Comparison of ENCODE assay signal across 10 cellular contexts in the genomic region with DNA sequence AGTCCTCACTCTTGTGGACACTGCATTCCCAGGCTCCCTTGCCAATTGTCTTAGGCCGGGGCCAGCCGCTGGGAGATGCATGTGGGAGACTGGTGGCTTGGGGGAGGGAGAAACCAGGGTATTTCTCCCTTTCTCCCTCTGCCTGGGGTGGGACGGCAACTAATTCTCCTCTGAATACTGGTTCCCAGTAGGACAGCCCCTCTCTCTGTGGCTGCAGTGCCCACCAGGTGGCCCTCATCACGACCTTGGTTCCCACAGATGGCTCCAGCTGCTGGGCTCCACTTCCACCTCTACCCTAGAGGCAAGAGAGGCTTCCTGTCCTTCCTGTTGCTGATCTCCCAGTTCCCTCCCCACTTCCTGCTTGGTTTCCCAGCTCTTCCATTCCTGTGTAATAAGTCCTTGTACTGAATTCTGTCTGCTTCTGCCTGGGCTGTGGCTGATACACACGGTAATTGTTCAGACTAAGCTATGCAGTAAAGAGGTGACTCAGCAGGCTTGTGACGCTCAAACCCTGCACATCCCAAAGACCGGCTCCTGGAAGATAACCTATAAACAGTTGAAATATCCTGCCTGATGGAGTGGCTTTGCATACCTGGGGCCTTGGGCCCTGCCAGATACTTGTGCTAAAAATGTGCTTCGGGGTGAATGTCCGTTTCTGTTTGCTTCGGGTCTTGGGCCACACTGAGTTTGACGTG. TPM values are rescaled to one million over a fixed set of nuclear protein-coding genes. Genes with fewer than 3 reads are reported as not detected.
DNase-seq lines count a peak whose midpoint lies in the region; ATAC-seq lines count a peak whose summit lies in the region.
"Had no signal": no experiment of that assay in that cellular context is flagged by ENCODE, and none has a peak within 500 bp of the region (broad histone marks: within the 10 kb centered on the region; RNA-seq: fewer than 3 reads in every experiment).

No MANE protein-coding gene starts in this region.

- H3K4me3 ChIP-seq in skin epidermis = no peak overlapping the region

- in situ Hi-C loops in SK-MEL-5 (cut with HindIII; ENCODE audit: low pct_unique_long_range_greater_than_20kb, low sequenced_read_pairs) = no loop called here

- DNase-seq in NOMO-1 treated with DMSO at 0.1 percent for 48 hours (lab: John Stamatoyannopoulos, UW; ENCODE audit: unreplicated experiment) = peak; percentile 35
- DNase-seq in NOMO-1 (lab: John Stamatoyannopoulos, UW; ENCODE audit: unreplicated experiment in 2 of 2) = no peak
- peak; percentile 69 for DNase-seq in SK-MEL-5 (ENCODE audit: low read depth, low spot score)
- DNase-seq in glomerular endothelial cell (ENCODE audit: extremely low read depth, low read depth, low spot score) = peak; percentile 12
- no peak for DNase-seq in OCI-M2 (lab: John Stamatoyannopoulos, UW; ENCODE audit: unreplicated experiment)
- DNase-seq in stimulated activated CD4-positive, alpha-beta T cell treated with anti-CD3 and anti-CD28 coated beads, Interleukin-2, amount 100 ng/mL, for 24 hours = no peak
- DNase-seq: activated T-cell treated with anti-CD3 and anti-CD28 coated beads for 4 hours; CD4-positive, CD25-positive, alpha-beta regulatory T cell had no signal

- peak overlapping the region; percentile 18 to 89 (median 76) for H3K27ac ChIP-seq in skin epidermis

- no peak for ATAC-seq in GM21360 (IDR thresholded peaks at IDR 0.05; ENCODE audit: unreplicated experiment)

RNA-seq across cellular contexts. Expression of a gene that starts 20.4 kb away (rescaled TPM):
- 205 and 216 TPM in 2 replicates for total RNA-seq in SK-MEL-5 (2014; rRNA removed; shearing (Covaris generic))
- polyA plus RNA-seq in SK-MEL-5 (2015; cell fraction: cytosol; rRNA removed) = 191 and 228 TPM in 2 replicates
- 207 and 242 TPM in 2 replicates for polyA plus RNA-seq in SK-MEL-5 (2015; cell fraction: nucleus; rRNA removed)
- total RNA-seq in glomerular endothelial cell = 175 and 219 TPM in 2 replicates

RNA-seq across cellular contexts. Expression of a gene that starts 45.3 kb away (rescaled TPM):
- total RNA-seq in SK-MEL-5 (2014; rRNA removed; shearing (Covaris generic)) = 396 and 418 TPM in 2 replicates
- polyA plus RNA-seq in SK-MEL-5 (2015; cell fraction: cytosol; rRNA removed) = 343 and 344 TPM in 2 replicates
- 182 and 199 TPM in 2 replicates for polyA plus RNA-seq in SK-MEL-5 (2015; cell fraction: nucleus; rRNA removed)
- 184 and 187 TPM in 2 replicates for total RNA-seq in glomerular endothelial cell

RNA-seq across cellular contexts. Expression of a gene that starts 49.6 kb away (rescaled TPM):
- 20.5 and 26.6 TPM in 2 replicates for total RNA-seq in SK-MEL-5 (2014; rRNA removed; shearing (Covaris generic))
- polyA plus RNA-seq in SK-MEL-5 (2015; cell fraction: cytosol; rRNA removed) = 24.8 and 31.7 TPM in 2 replicates
- 12.8 and 13.4 TPM in 2 replicates for polyA plus RNA-seq in SK-MEL-5 (2015; cell fraction: nucleus; rRNA removed)
- total RNA-seq in glomerular endothelial cell = 19.9 and 30.0 TPM in 2 replicates

Comparison
In these comparisons a context has a peak if more than half of its experiments do, and no peak if none do; other contexts are left out.
1. DNase-seq: peak in NOMO-1 treated with DMSO at 0.1 percent for 48 hours (single experiment), SK-MEL-5 (single experiment) and glomerular endothelial cell (single experiment); none in NOMO-1 (0 of 2), OCI-M2 (single experiment) and stimulated activated CD4-positive, alpha-beta T cell treated with anti-CD3 and anti-CD28 coated beads, Interleukin-2, amount 100 ng/mL, for 24 hours (0 of 2).